In genomic region chr12:5739862-5740370, GRCh38 we compare ENCODE assay signal across 15 cellular contexts.
"Had no signal": no experiment of that assay in that cellular context is flagged by ENCODE, and none has a peak within 500 bp of the region (broad histone marks: within the 10 kb centered on the region; RNA-seq: fewer than 3 reads in every experiment).

No MANE protein-coding gene starts in this region.

- H3K9me3 Mint-ChIP-seq: nephron progenitor cell; stimulated activated naive B cell treated with anti-CD40 and anti-IgM and Interleukin-4, amounts not matched to agents 10 μg/mL and 1 μg/mL and 100 μg/mL, for 72 hours; stimulated activated naive CD8-positive, alpha-beta T cell treated with anti-CD3 and anti-CD28 coated beads, Interleukin-15, amount 100 ng/mL, for 72 hours had no signal

- H3K4me3 Mint-ChIP-seq: naive thymus-derived CD4-positive, alpha-beta T cell; nephron progenitor cell; stimulated activated naive B cell treated with anti-CD40 and anti-IgM and Interleukin-4, amounts not matched to agents 10 μg/mL and 1 μg/mL and 100 μg/mL, for 72 hours; stimulated activated naive CD8-positive, alpha-beta T cell treated with anti-CD3 and anti-CD28 coated beads, Interleukin-15, amount 100 ng/mL, for 72 hours had no signal

- H3K4me1 Mint-ChIP-seq: stimulated activated naive B cell treated with anti-CD40 and anti-IgM and Interleukin-4, amounts not matched to agents 10 μg/mL and 1 μg/mL and 100 μg/mL, for 72 hours had no signal

- DNase-seq: effector CD8-positive, alpha-beta T cell; esophagus squamous epithelium; foreskin fibroblast; glutamatergic neuron; left ventricle myocardium superior; mesendoderm; naive thymus-derived CD4-positive, alpha-beta T cell; nephron progenitor cell; stimulated activated CD4-positive, alpha-beta T cell treated with anti-CD3 and anti-CD28 coated beads, Interleukin-2, amount 100 ng/mL, for 24 hours; stimulated activated CD4-positive, alpha-beta T cell treated with anti-CD3 and anti-CD28 coated beads, Interleukin-4, amount 100 ng/mL, for 4 hours; stimulated activated naive B cell treated with anti-CD40 and anti-IgM and Interleukin-4, amounts not matched to agents 10 μg/mL and 1 μg/mL and 100 μg/mL, for 72 hours; stimulated activated naive CD8-positive, alpha-beta T cell treated with anti-CD3 and anti-CD28 coated beads, Interleukin-15, amount 100 ng/mL, for 72 hours; testis had no signal

- H3K27ac Mint-ChIP-seq: nephron progenitor cell; stimulated activated naive B cell treated with anti-CD40 and anti-IgM and Interleukin-4, amounts not matched to agents 10 μg/mL and 1 μg/mL and 100 μg/mL, for 72 hours had no signal

- H3K36me3 Mint-ChIP-seq: naive thymus-derived CD4-positive, alpha-beta T cell; stimulated activated naive B cell treated with anti-CD40 and anti-IgM and Interleukin-4, amounts not matched to agents 10 μg/mL and 1 μg/mL and 100 μg/mL, for 72 hours had no signal

- ATAC-seq: gastroesophageal sphincter; left ventricle myocardium superior; naive thymus-derived CD4-positive, alpha-beta T cell; sciatic nerve; stimulated activated naive B cell treated with anti-CD40 and anti-IgM and Interleukin-4, amounts not matched to agents 10 μg/mL and 1 μg/mL and 100 μg/mL, for 72 hours; stimulated activated naive CD8-positive, alpha-beta T cell treated with anti-CD3 and anti-CD28 coated beads, Interleukin-15, amount 100 ng/mL, for 72 hours had no signal
